ENCODE assay signal across 8 cellular contexts in the genomic region with DNA sequence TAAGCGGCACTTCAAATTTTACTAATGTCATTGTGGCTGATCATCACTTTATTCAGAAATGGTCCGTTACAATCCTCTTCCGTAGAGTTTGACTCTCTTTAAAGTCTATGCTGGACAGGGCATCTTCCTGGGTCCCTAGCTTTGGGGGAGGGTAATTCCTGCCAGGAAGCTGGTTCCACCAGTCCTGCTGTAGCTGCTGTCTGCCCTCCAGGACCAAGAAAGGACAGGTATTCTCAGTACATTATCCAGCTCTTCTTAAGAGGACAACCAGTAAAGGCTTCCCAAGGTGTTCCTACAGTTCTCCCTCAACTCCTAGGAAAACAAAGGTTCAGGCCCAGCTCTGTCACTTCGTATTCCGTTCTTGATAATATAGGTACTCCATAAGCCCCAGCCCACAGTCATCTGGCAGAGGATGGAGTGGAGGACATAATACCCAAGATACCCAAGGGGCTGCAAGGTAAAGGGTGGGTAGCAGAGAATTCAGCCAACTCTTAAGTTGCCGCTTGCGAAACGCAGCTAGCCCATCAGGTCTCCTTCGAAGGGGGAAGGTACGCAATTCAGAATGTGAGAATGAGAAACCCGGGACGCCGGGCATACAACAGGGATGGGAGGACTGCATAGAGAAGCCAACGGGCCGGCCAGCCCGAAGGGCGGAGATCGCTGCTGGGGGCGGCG. TPM values are rescaled to one million over a fixed set of nuclear protein-coding genes. Genes with fewer than 3 reads are reported as not detected.
A peak's percentile ranks its signal among the peaks of the same experiment; 100 is the strongest.
DNase-seq lines count a peak whose midpoint lies in the region; ATAC-seq, FAIRE-seq and TF ChIP-seq lines count a peak whose summit lies in the region.

No MANE protein-coding gene starts in this region.

- no peak overlapping the region for H3K23ac ChIP-seq in H1 (ENCODE audit: insufficient read length)

- peak overlapping the region; percentile 99 for H3K4me3 ChIP-seq in BJ (ENCODE audit: low read depth, low read length)
- H3K4me3 ChIP-seq in H1 (ENCODE audit: extremely low read depth in 1 of 4, insufficient read depth in 2 of 4, low read depth in 3 of 4, low read length in 4 of 4), result peak overlapping the region; percentile 84 to 95 (median 92)

- intact Hi-C loops in natural killer cell (cut with micrococcal nuclease), result loop anchor here (1.0 to 2.0 kb wide), 2 partner anchors 132 to 1431 kb away; partner anchors contain the start of gene CD164

- H4K91ac ChIP-seq in H1 (replicated peaks; ENCODE audit: insufficient read length, low read length), result no peak overlapping the region

- TF ChIP-seq EP300 in H1 (IDR thresholded peaks at IDR 0.05; ENCODE audit: borderline replicate concordance in 1 of 2, low read depth in 2 of 2, low read length in 2 of 2), result no peak

- peaks cover 5% of the 10 kb centered on the region for H3K23me2 ChIP-seq in H1 (ENCODE audit: low read depth, low read length)

- H3K9me3 ChIP-seq in H1 (ENCODE audit: insufficient read depth in 2 of 2, low read depth in 1 of 2, low read length in 1 of 2), result no peaks in the 10 kb centered on the region

- TF ChIP-seq RAD21 in H1 (IDR thresholded peaks at IDR 0.05 in 1 of 2, conservative IDR thresholded peaks at IDR 0.05 in 1 of 2; ENCODE audit: low read depth in 2 of 2, low read length in 2 of 2), result no peak

- no peak overlapping the region for H3K14ac ChIP-seq in H1 (ENCODE audit: insufficient read length)

- peaks cover 4 to 50% of the 10 kb centered on the region in 2 experiments for H3K79me2 ChIP-seq in H1 (ENCODE audit: control insufficient read depth in 1 of 2, insufficient read depth in 2 of 2, low read length in 2 of 2)

- peaks cover 0 to 3% (median 1%) of the 10 kb centered on the region in 4 experiments; a peak in 4 of 7 replicates for H3K4me1 ChIP-seq in H1 (replicated peaks in 1 of 4; ENCODE audit: control insufficient read depth in 3 of 4, insufficient read depth in 4 of 4, low read length in 3 of 4)

- H2BK120ac ChIP-seq in H1 (replicated peaks; ENCODE audit: low read depth, low read length), result no peak overlapping the region

- no peaks in the 10 kb centered on the region for H3K27me3 ChIP-seq in BJ (ENCODE audit: control insufficient read depth, insufficient read depth, low read length)
- H3K27me3 ChIP-seq in H1 (replicated peaks in 1 of 4; ENCODE audit: control insufficient read depth in 3 of 4, extremely low read depth in 1 of 4, insufficient read depth in 3 of 4, low read length in 3 of 4), result no peaks in the 10 kb centered on the region

- no peak for TF ChIP-seq POLR2A in H1 (IDR thresholded peaks at IDR 0.05; ENCODE audit: control extremely low read depth in 1 of 2, low read depth in 2 of 2, low read length in 2 of 2)

- peaks cover 5% of the 10 kb centered on the region; the same call in 1 of the 2 replicates for H3K79me1 ChIP-seq in H1 (ENCODE audit: low read depth, low read length)

- no peak for FAIRE-seq in H1 (lab: Jason Lieb, UNC)

- H2BK5ac ChIP-seq in H1 (ENCODE audit: low read depth, low read length), result no peak overlapping the region

- ATAC-seq in GM19395 (IDR thresholded peaks at IDR 0.05; ENCODE audit: unreplicated experiment) (peak; percentile 1), natural killer cell (no peak), GM18502 (IDR thresholded peaks at IDR 0.05; ENCODE audit: poor library complexity, unreplicated experiment) (no peak), GM18873 (IDR thresholded peaks at IDR 0.05; ENCODE audit: low FRiP score, unreplicated experiment) (no peak)

- H2AK5ac ChIP-seq in H1 (ENCODE audit: low read depth, low read length), result no peak overlapping the region

- no peak overlapping the region for H2AFZ ChIP-seq in H1 (ENCODE audit: low read length)

- H3K4me1 Mint-ChIP-seq in natural killer cell, result peaks cover 31 to 37% of the 10 kb centered on the region in 2 donors

- H2BK15ac ChIP-seq in H1 (ENCODE audit: low read length), result 0 out of 2 replicates have a peak overlapping the region, but pooled peaks have one; percentile 33

- H4K20me1 ChIP-seq in H1 (replicated peaks in 1 of 2; ENCODE audit: control insufficient read depth in 1 of 2, insufficient read depth in 2 of 2, low read length in 2 of 2), result peaks cover 7 to 8% of the 10 kb centered on the region in 2 experiments

- H3K4me2 ChIP-seq in H1 (ENCODE audit: insufficient read depth in 1 of 2, low read depth in 2 of 2, low read length in 2 of 2), result peak overlapping the region; percentile 86 to 92

- H3K36me3 Mint-ChIP-seq in natural killer cell, result no peaks in the 10 kb centered on the region

- no peak for TF ChIP-seq CTCF in BJ (IDR thresholded peaks at IDR 0.05; ENCODE audit: insufficient read depth, low read depth, low read length)
- no peak for TF ChIP-seq CTCF in H1 (IDR thresholded peaks at IDR 0.05; ENCODE audit: control extremely low read depth in 1 of 3, insufficient read depth in 1 of 3, low read depth in 1 of 3, low read length in 3 of 3)
- TF ChIP-seq CTCF in natural killer cell (IDR thresholded peaks at IDR 0.05), result no peak

- no peak overlapping the region for H3K4ac ChIP-seq in H1 (replicated peaks; ENCODE audit: insufficient read length, low read depth, low read length)

- CTCF ChIA-PET in BJ (lab: Yijun Ruan, JAX), result interaction anchor here (2.6 kb wide), 1 partner anchor 132 kb away, joined by 9 read pairs; no protein-coding TSS in a partner anchor
- CTCF ChIA-PET in H1 (lab: Charles Lee; ENCODE audit: partially characterized antibody), result interaction anchor here (2.7 kb wide), 1 partner anchor 60 kb away, joined by 7 read pairs; the partner anchor contains the start of gene AMD1

- H3K27ac Mint-ChIP-seq in natural killer cell, result peak overlapping the region; percentile 98

- H3K18ac ChIP-seq in H1 (ENCODE audit: extremely low read depth, low read length), result no peak overlapping the region

- H2BK12ac ChIP-seq in H1 (ENCODE audit: low read depth, low read length), result no peak overlapping the region

- H3K56ac ChIP-seq in H1 (replicated peaks; ENCODE audit: insufficient read length, low read depth, low read length), result no peak overlapping the region

- H3K4me3 Mint-ChIP-seq in natural killer cell, result peak overlapping the region; percentile 91

- WGBS in H1 (ENCODE audit: extremely low coverage in 1 of 2, insufficient coverage in 1 of 2, insufficient read length in 1 of 2, insufficient replicate concordance in 2 of 2, low coverage in 1 of 2, low lambda C conversion rate in 2 of 2, missing lambda C conversion rate in 1 of 2), 2 experiments, result 13% methylated on average over 20 of the region's 20 CpGs; no CpG with 5 or more reads in 1 of the 2 experiments

- H2BK20ac ChIP-seq in H1 (ENCODE audit: low read length), result no peak overlapping the region

- H3K9ac ChIP-seq in H1 (replicated peaks in 1 of 4; ENCODE audit: extremely low read depth in 1 of 4, low read depth in 3 of 4, low read length in 3 of 4), result peak overlapping the region; percentile 80 to 97 (median 88)

- H3K27ac ChIP-seq in H1 (ENCODE audit: low read depth, low read length), result 0 out of 2 replicates have a peak overlapping the region, but pooled peaks have one; percentile 99

- H3K36me3 ChIP-seq in BJ (ENCODE audit: control insufficient read depth, insufficient read depth, low read length) (no peaks in the 10 kb centered on the region), H1 (ENCODE audit: control insufficient read depth in 2 of 4, insufficient read depth in 4 of 4, low read length in 3 of 4) (no peaks in the 10 kb centered on the region)

- POLR2A ChIA-PET in BJ (lab: Charles Lee) (interaction anchor here (2.1 kb wide), 1 partner anchor 60 kb away, joined by 28 read pairs; the partner anchor contains the start of gene AMD1), H1 (lab: Charles Lee; ENCODE audit: partially characterized antibody) (interaction anchor here (1.0 to 13.9 kb wide), 6 partner anchors 53 to 164 kb away, joined by 3 to 344 read pairs (median 18); partner anchors contain the start of genes AMD1 and GTF3C6)

- H3K9me3 Mint-ChIP-seq in natural killer cell, result no peaks in the 10 kb centered on the region

- H4K8ac ChIP-seq in H1 (ENCODE audit: extremely low read depth, insufficient read depth, low read length), result no peak overlapping the region

- DNase-seq in BJ (ENCODE audit: low read depth) (no peak), RPMI8226 (peak; percentile 35), H1 (ENCODE audit: low read depth in 1 of 2, low spot score in 2 of 2) (no peak), natural killer cell (no peak), HK-2 (ENCODE audit: unreplicated experiment) (no peak)

- no peak overlapping the region for H4K5ac ChIP-seq in H1 (ENCODE audit: insufficient read length, low read depth, low read length)

- H3K27me3 Mint-ChIP-seq in natural killer cell (ENCODE audit: low read depth in 2 of 2), result no peaks in the 10 kb centered on the region

TF ChIP-seq in H1, 55 proteins besides CTCF, POLR2A, EP300 and RAD21:
- TF ChIP-seq CEBPB (IDR thresholded peaks at IDR 0.05; ENCODE audit: low read depth, low read length), result peak; percentile 65
- no peak for TF ChIP-seq SIRT6 (IDR thresholded peaks at IDR 0.05; ENCODE audit: low read length)

RNA-seq across cellular contexts. Expression of gene CDK19, which starts 1.3 kb away (rescaled TPM):
- polyA plus RNA-seq in BJ (2011; rRNA removed) (11.5 and 18.8 TPM in 2 replicates), H1 (2011; rRNA removed) (3.4 and 4.9 TPM in 2 replicates)
- 10.3 and 10.8 TPM in 2 replicates for polyA minus RNA-seq in BJ (2011; rRNA and poly(A)+ RNA removed)
- total RNA-seq in H1 (2021; fragmentation: NEBNext Ultra II Directional; extraction: Animal tissue kit (Norgen Biotek cat#: 25700)), result 9.7 and 12.6 TPM in 2 replicates
- 5.7 TPM for polyA plus RNA-seq in H1 (2011; cell fraction: cytosol; rRNA removed)
- polyA plus RNA-seq in H1 (2011; cell fraction: nucleus; rRNA removed), result 5.8 TPM
- polyA plus RNA-seq in H1 (2012, experiment 1 of 2), result 4.5 to 8.5 TPM (median 4.9 TPM) in 4 replicates
- 1.9 TPM for polyA plus RNA-seq in H1 (2012, experiment 2 of 2)
- 4.8 TPM for polyA plus RNA-seq in H1 (2013, experiment 1 of 2)
- 3.9 TPM for polyA plus RNA-seq in H1 (2013, experiment 2 of 2)
- polyA minus RNA-seq in H1 (2011; rRNA and poly(A)+ RNA removed), result 7.5 and 8.4 TPM in 2 replicates
- polyA minus RNA-seq in H1 (2011; cell fraction: cytosol; rRNA and poly(A)+ RNA removed), result 5.1 TPM
- 18.4 TPM for polyA minus RNA-seq in H1 (2011; cell fraction: nucleus; rRNA and poly(A)+ RNA removed)
- 10 to 100 TPM; 21.2 to 30.8 (median 25.9) TPM for total RNA-seq in natural killer cell
